Comparison of ENCODE assay signal across 8 cellular contexts in the genomic region with DNA sequence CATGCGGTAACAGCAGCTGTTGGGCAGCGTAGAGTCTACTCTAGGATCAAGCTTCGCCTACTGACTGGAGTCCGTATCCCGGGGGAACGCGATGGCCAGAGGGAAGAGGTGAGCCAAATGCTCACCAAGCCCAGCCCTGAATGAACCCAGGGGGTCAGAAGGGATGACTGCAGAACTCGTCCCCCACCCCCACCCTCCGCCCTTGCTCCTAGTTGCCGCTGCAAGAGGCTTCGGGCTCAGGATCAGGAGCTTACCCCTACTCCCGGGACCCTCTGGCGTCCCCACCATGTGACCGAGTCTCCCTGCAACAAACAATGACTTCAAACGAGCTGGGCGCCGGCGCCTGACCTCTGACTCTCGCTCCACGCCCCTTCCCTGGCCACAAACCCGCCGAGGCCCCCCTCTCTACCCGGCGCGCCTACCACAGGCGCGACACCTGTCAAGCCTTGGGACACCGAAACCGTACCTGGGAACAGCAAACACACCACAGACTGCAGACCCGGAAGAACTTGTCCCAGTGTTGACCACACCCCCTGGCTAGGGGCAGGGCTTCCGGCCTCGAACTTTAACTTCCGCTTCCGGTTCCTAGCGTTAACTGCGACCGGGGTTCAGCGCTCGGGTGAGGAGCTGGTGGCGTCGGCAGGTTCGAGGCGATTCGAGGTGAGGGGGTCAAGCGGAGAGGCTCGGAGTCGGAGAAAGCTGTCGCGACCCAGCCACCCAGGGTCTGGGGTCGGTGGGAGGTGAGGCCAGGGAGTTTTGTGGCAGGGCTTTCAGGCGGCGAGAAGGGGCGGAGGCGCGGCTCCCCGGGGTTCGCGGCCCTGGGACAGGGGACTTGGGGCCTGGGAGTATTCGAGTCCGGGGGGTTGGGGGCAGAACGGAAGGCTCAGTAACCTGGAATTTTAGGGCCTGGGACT. TPM values are rescaled to one million over a fixed set of nuclear protein-coding genes. Genes with fewer than 3 reads are reported as not detected.
A peak's percentile ranks its signal among the peaks of the same experiment; 100 is the strongest.
DNase-seq lines count a peak whose midpoint lies in the region; ATAC-seq and TF ChIP-seq lines count a peak whose summit lies in the region.

A gene (plus strand): TSS at position 594 of the 914 bp plus-strand sequence. CDS start 420 bp downstream, outside the sequence.

- peak within 1 kb of the TSS; percentile 95 for H3K9ac ChIP-seq in iPS-20b (ENCODE audit: low read depth, low read length)
- peak within 1 kb of the TSS; percentile 94 to 96 (median 95) for H3K9ac ChIP-seq in skeletal muscle tissue (ENCODE audit: low read depth in 1 of 3, low read length in 3 of 3)

- H3K4me1 ChIP-seq in breast epithelium (peaks cover 0 to 14% of the 10 kb centered on the region in 2 donors), iPS-20b (ENCODE audit: insufficient read depth, low read length) (peaks cover 3% of the 10 kb centered on the region; the same call in 1 of the 2 replicates), skeletal muscle tissue (ENCODE audit: control insufficient read depth in 3 of 3, insufficient read depth in 3 of 3, low read length in 3 of 3) (peaks cover 11 to 18% (median 16%) of the 10 kb centered on the region in 3 donors)

- H3K9me3 ChIP-seq in WERI-Rb-1 (ENCODE audit: severe bottlenecking): no peaks in the 10 kb centered on the region
- no peaks in the 10 kb centered on the region for H3K9me3 ChIP-seq in breast epithelium
- no peaks in the 10 kb centered on the region for H3K9me3 ChIP-seq in iPS-20b (ENCODE audit: insufficient read depth, low read depth, low read length)
- no peaks in the 10 kb centered on the region for H3K9me3 ChIP-seq in skeletal muscle tissue (ENCODE audit: control insufficient read depth in 3 of 3, low read length in 3 of 3)

- H3K36me3 ChIP-seq in WERI-Rb-1 (peaks cover 26% of the 10 kb centered on the region), breast epithelium (no peaks in the 10 kb centered on the region), iPS-20b (ENCODE audit: insufficient read depth, low read depth, low read length) (peaks cover 10% of the 10 kb centered on the region), skeletal muscle tissue (ENCODE audit: control insufficient read depth in 3 of 3, insufficient read depth in 3 of 3, low read length in 3 of 3) (peaks cover 5 to 14% (median 8%) of the 10 kb centered on the region in 3 donors)

- H3K27ac ChIP-seq in WERI-Rb-1: peak within 1 kb of the TSS; percentile 77
- H3K27ac ChIP-seq in breast epithelium: peak within 1 kb of the TSS; percentile 85 to 86
- H3K27ac ChIP-seq in iPS-20b (ENCODE audit: low read length): no peak within 1 kb of the TSS
- H3K27ac ChIP-seq in skeletal muscle tissue (ENCODE audit: low read depth, low read length): peak within 1 kb of the TSS; percentile 80

- peak within 1 kb of the TSS; percentile 96 for H3K4me3 ChIP-seq in AG04449 (ENCODE audit: low read depth, low read length)
- H3K4me3 ChIP-seq in WERI-Rb-1 (ENCODE audit: low read depth, low read length): peak within 1 kb of the TSS; percentile 86
- peak within 1 kb of the TSS; percentile 84 to 98 (median 97) for H3K4me3 ChIP-seq in breast epithelium
- peak within 1 kb of the TSS; percentile 98 for H3K4me3 ChIP-seq in iPS-20b (ENCODE audit: low read length)
- peak within 1 kb of the TSS; percentile 95 to 98 (median 96) for H3K4me3 ChIP-seq in skeletal muscle tissue (ENCODE audit: low read length in 3 of 3)

- no peak for DNase-seq in AG04449 (ENCODE audit: low read depth, low spot score)
- DNase-seq in NCI-H2227 (lab: John Stamatoyannopoulos, UW; ENCODE audit: unreplicated experiment): peak; percentile 88
- DNase-seq in WERI-Rb-1: peak; percentile 90
- DNase-seq in breast epithelium (ENCODE audit: low spot score in 2 of 2): peak; percentile 88 to 90

- intact Hi-C loops in breast epithelium (cut with DNase I; ENCODE audit: low total_unique reads): no loop called here

- no peaks in the 10 kb centered on the region for H3K27me3 ChIP-seq in WERI-Rb-1 (ENCODE audit: insufficient read depth, low read depth, severe bottlenecking)
- no peaks in the 10 kb centered on the region for H3K27me3 ChIP-seq in breast epithelium
- H3K27me3 ChIP-seq in iPS-20b (ENCODE audit: insufficient read depth, low read length): no peaks in the 10 kb centered on the region
- no peaks in the 10 kb centered on the region for H3K27me3 ChIP-seq in skeletal muscle tissue (ENCODE audit: control insufficient read depth in 3 of 3, insufficient read depth in 3 of 3, low read length in 3 of 3)

- TF ChIP-seq CTCF in AG04449 (IDR thresholded peaks at IDR 0.05; ENCODE audit: insufficient read depth, low read length, missing control alignments): no peak
- no peak for TF ChIP-seq CTCF in WERI-Rb-1 (IDR thresholded peaks at IDR 0.05; ENCODE audit: low read depth, low read length)
- no peak for TF ChIP-seq CTCF in breast epithelium (IDR thresholded peaks at IDR 0.05)

- ATAC-seq in GM18907 (IDR thresholded peaks at IDR 0.05; ENCODE audit: unreplicated experiment) (peak; percentile 87), HG03139 (IDR thresholded peaks at IDR 0.05; ENCODE audit: unreplicated experiment) (peak; percentile 80)

- peak; percentile 73 for TF ChIP-seq POLR2A in breast epithelium (IDR thresholded peaks at IDR 0.05)

- POLR2A ChIA-PET in AG04449 (lab: Yijun Ruan, JAX): interaction anchor here (1.0 to 1.3 kb wide), 2 partner anchors 9 to 29 kb away, joined by 3 read pairs; a partner anchor contains a TSS

- CTCF ChIA-PET in AG04449 (lab: Yijun Ruan, JAX): interaction anchor here (1.2 to 2.7 kb wide), 4 partner anchors 8 to 30 kb away, joined by 3 to 14 read pairs (median 7); a partner anchor contains a TSS

RNA-seq across cellular contexts. Expression of the gene that starts here (rescaled TPM):
- total RNA-seq in breast epithelium (100 to 1,000 TPM; 381 to 489 (median 475) TPM), skeletal muscle tissue (133 TPM)
